ENCODE assay signal across 8 cellular contexts in genomic region chr1:6259491-6260362, GRCh38. TPM values are rescaled to one million over a fixed set of nuclear protein-coding genes. Genes with fewer than 3 reads are reported as not detected.
DNase-seq lines count a peak whose midpoint lies in the region; ATAC-seq, FAIRE-seq and TF ChIP-seq lines count a peak whose summit lies in the region.

No MANE protein-coding gene starts in this region.

- no peak overlapping the region for H2BK12ac ChIP-seq in trophoblast cell (ENCODE audit: low read length)

- intact Hi-C loops in tibial artery (cut with DNase I; ENCODE audit: low total_unique reads): no loop called here

- H3K79me2 ChIP-seq in trophoblast cell (ENCODE audit: control insufficient read depth, insufficient read depth, low read length, poor library complexity): no peaks in the 10 kb centered on the region

- peak; percentile 81 for ATAC-seq in gastroesophageal sphincter

- H3K4me3 ChIP-seq in gastroesophageal sphincter (peak overlapping the region; percentile 45 to 71), trophoblast cell (ENCODE audit: low read depth, low read length) (peak overlapping the region; percentile 42), tibial artery (peak overlapping the region; percentile 41 to 45)

- no peak overlapping the region for H3K9ac ChIP-seq in trophoblast cell (ENCODE audit: low read length)

- H4K8ac ChIP-seq in trophoblast cell (ENCODE audit: low read depth, low read length): no peak overlapping the region

- no peak overlapping the region for H3K4ac ChIP-seq in trophoblast cell (ENCODE audit: low read depth, low read length)

- H4K12ac ChIP-seq in trophoblast cell (ENCODE audit: low read depth, low read length): no peak overlapping the region

- peak overlapping the region; percentile 59 for H3K4me2 ChIP-seq in trophoblast cell (ENCODE audit: low read length)

- H3K27ac ChIP-seq in gastroesophageal sphincter (peak overlapping the region in 3 of 4 donors; percentile 58 to 79 (median 63)), trophoblast cell (ENCODE audit: low read depth, low read length) (no peak overlapping the region), tibial artery (no peak overlapping the region)

- peaks cover 0 to under 1% of the 10 kb centered on the region in 2 donors for H3K36me3 ChIP-seq in gastroesophageal sphincter
- H3K36me3 ChIP-seq in trophoblast cell (ENCODE audit: control insufficient read depth in 1 of 2, insufficient read depth in 2 of 2, low read length in 2 of 2): no peaks in the 10 kb centered on the region
- H3K36me3 ChIP-seq in tibial artery: no peaks in the 10 kb centered on the region

- H3K18ac ChIP-seq in trophoblast cell (ENCODE audit: low read length): no peak overlapping the region

- H2BK5ac ChIP-seq in trophoblast cell (ENCODE audit: low read depth, low read length, poor library complexity): no peak overlapping the region

- DNase-seq in GM12891 (ENCODE audit: insufficient read length, low spot score) (peak; percentile 88), HT1080 (ENCODE audit: low read depth) (peak; percentile 65), SK-N-DZ (ENCODE audit: low spot score) (peak; percentile 74), trophoblast cell (peak; percentile 74 to 82), tibial artery (peak; percentile 83), NCI-H2029 treated with DMSO at 0.1 percent for 48 hours (lab: John Stamatoyannopoulos, UW) (no peak)
- peak; percentile 67 for DNase-seq in activated gamma-delta T cell treated with anti-CD3 and anti-CD28 coated beads, Interleukin-2, amount 50 U/mL, for 16 hours (ENCODE audit: low read depth)

- H3K27me3 ChIP-seq in gastroesophageal sphincter: peaks cover 56% of the 10 kb centered on the region
- H3K27me3 ChIP-seq in trophoblast cell (ENCODE audit: insufficient read depth, low read length): peaks cover 4% of the 10 kb centered on the region
- H3K27me3 ChIP-seq in tibial artery: peaks cover 0 to 74% of the 10 kb centered on the region in 2 donors

- no peak overlapping the region for H3K14ac ChIP-seq in trophoblast cell (ENCODE audit: low read length)

- TF ChIP-seq EP300 in gastroesophageal sphincter (IDR thresholded peaks at IDR 0.05): no peak

- TF ChIP-seq CTCF in gastroesophageal sphincter (IDR thresholded peaks at IDR 0.05) (no peak), tibial artery (IDR thresholded peaks at IDR 0.05) (no peak)

- no peak for TF ChIP-seq POLR2A in GM12891 (IDR thresholded peaks at IDR 0.05; ENCODE audit: low read depth, low read length)
- TF ChIP-seq POLR2A in gastroesophageal sphincter (IDR thresholded peaks at IDR 0.05): no peak

- FAIRE-seq in GM12891 (lab: Jason Lieb, UNC): peak; percentile 54

- no peaks in the 10 kb centered on the region for H3K9me3 ChIP-seq in gastroesophageal sphincter
- no peaks in the 10 kb centered on the region for H3K9me3 ChIP-seq in trophoblast cell (ENCODE audit: insufficient read depth, low read depth, low read length)
- H3K9me3 ChIP-seq in tibial artery: no peaks in the 10 kb centered on the region

- H2AK5ac ChIP-seq in trophoblast cell (ENCODE audit: low read length): no peak overlapping the region

- no peak overlapping the region for H2BK120ac ChIP-seq in trophoblast cell (ENCODE audit: insufficient read depth, low read length, poor library complexity)

- no peak overlapping the region for H2AFZ ChIP-seq in trophoblast cell (ENCODE audit: insufficient read depth, low read length, poor library complexity)

- H4K91ac ChIP-seq in trophoblast cell (ENCODE audit: low read depth, low read length): no peak overlapping the region

- no peaks in the 10 kb centered on the region for H3K79me1 ChIP-seq in trophoblast cell (ENCODE audit: low read length)

- H3K4me1 ChIP-seq in gastroesophageal sphincter (peaks cover 0 to 54% (median 25%) of the 10 kb centered on the region in 3 donors), trophoblast cell (ENCODE audit: control insufficient read depth in 1 of 2, insufficient read depth in 2 of 2, low read length in 2 of 2) (peaks cover 2 to 9% of the 10 kb centered on the region in 2 experiments), tibial artery (peaks cover 0 to 28% (median 14%) of the 10 kb centered on the region in 4 donors)

- H3K23ac ChIP-seq in trophoblast cell (ENCODE audit: low read length): no peak overlapping the region

- 24% methylated on average over 4 of the region's 46 CpGs; no CpG with 5 or more reads in 1 of the 2 donors for WGBS in gastroesophageal sphincter (ENCODE audit: low coverage in 1 of 2), 2 donors
- no CpG with 5 or more reads among the region's 46 CpGs for WGBS in trophoblast cell (ENCODE audit: extremely low coverage, insufficient coverage, insufficient read length)

TF ChIP-seq in GM12891, 5 proteins besides CTCF, POLR2A, EP300 and RAD21:
- no peak for TF ChIP-seq PAX5 (IDR thresholded peaks at IDR 0.05; ENCODE audit: insufficient read depth, low read length, severe bottlenecking)
- TF ChIP-seq TAF1 (IDR thresholded peaks at IDR 0.05; ENCODE audit: low read depth, low read length): no peak

RNA-seq across cellular contexts. Expression of gene GPR153, which starts 1.2 kb away (rescaled TPM):
- 0.87 TPM for polyA plus RNA-seq in GM12891 (2012; ENCODE audit: low read depth, missing spikeins)
- 1.9 and 3.4 TPM in 2 replicates for total RNA-seq in HT1080 (2014; rRNA removed; shearing (Covaris generic))
- 4.3 and 4.5 TPM in 2 replicates for polyA plus RNA-seq in HT1080 (2015; cell fraction: cytosol; rRNA removed)
- 3.0 and 4.6 TPM in 2 replicates for polyA plus RNA-seq in HT1080 (2015; cell fraction: nucleus; rRNA removed)
- polyA plus RNA-seq in SK-N-DZ (2014; cell fraction: cytosol; rRNA removed): 5.6 and 7.6 TPM in 2 replicates
- polyA plus RNA-seq in SK-N-DZ (2014; cell fraction: nucleus; rRNA removed): 5.1 and 7.4 TPM in 2 replicates
- total RNA-seq in gastroesophageal sphincter: 1 to 10 TPM; 2.6 to 8.9 (median 6.2) TPM
- 1.3 and 1.4 TPM in 2 replicates for polyA plus RNA-seq in trophoblast cell (2013)

RNA-seq across cellular contexts. Expression of gene HES3, which starts 15.7 kb away (rescaled TPM):
- not detected for polyA plus RNA-seq in GM12891 (2012; ENCODE audit: low read depth, missing spikeins)
- total RNA-seq in HT1080 (2014; rRNA removed; shearing (Covaris generic)): not detected in 2 replicates
- not detected in 2 replicates for polyA plus RNA-seq in HT1080 (2015; cell fraction: cytosol; rRNA removed)
- polyA plus RNA-seq in HT1080 (2015; cell fraction: nucleus; rRNA removed): not detected in 2 replicates
- polyA plus RNA-seq in SK-N-DZ (2014; cell fraction: cytosol; rRNA removed): not detected in 2 replicates
- 0.30 TPM in 1 of 2 replicates, not detected in the other for polyA plus RNA-seq in SK-N-DZ (2014; cell fraction: nucleus; rRNA removed)
- not detected for total RNA-seq in gastroesophageal sphincter
- polyA plus RNA-seq in trophoblast cell (2013): not detected in 2 replicates

RNA-seq across cellular contexts. Expression of gene ICMT, which starts 24.0 kb away (rescaled TPM):
- polyA plus RNA-seq in GM12891 (2012; ENCODE audit: low read depth, missing spikeins): 19.3 TPM
- 125 and 142 TPM in 2 replicates for total RNA-seq in HT1080 (2014; rRNA removed; shearing (Covaris generic))
- polyA plus RNA-seq in HT1080 (2015; cell fraction: cytosol; rRNA removed): 59.4 and 65.0 TPM in 2 replicates
- 32.2 and 36.9 TPM in 2 replicates for polyA plus RNA-seq in HT1080 (2015; cell fraction: nucleus; rRNA removed)
- 56.5 and 61.7 TPM in 2 replicates for polyA plus RNA-seq in SK-N-DZ (2014; cell fraction: cytosol; rRNA removed)
- 21.2 and 21.5 TPM in 2 replicates for polyA plus RNA-seq in SK-N-DZ (2014; cell fraction: nucleus; rRNA removed)
- 10 to 100 TPM; 53.4 to 91.3 (median 85.0) TPM for total RNA-seq in gastroesophageal sphincter
- 48.3 and 50.2 TPM in 2 replicates for polyA plus RNA-seq in trophoblast cell (2013)

RNA-seq across cellular contexts. Expression of gene RNF207, which starts 53.8 kb away (rescaled TPM):
- polyA plus RNA-seq in GM12891 (2012; ENCODE audit: low read depth, missing spikeins): 16.0 TPM
- 0.32 and 0.84 TPM in 2 replicates for total RNA-seq in HT1080 (2014; rRNA removed; shearing (Covaris generic))
- polyA plus RNA-seq in HT1080 (2015; cell fraction: cytosol; rRNA removed): 0.34 and 0.88 TPM in 2 replicates
- polyA plus RNA-seq in HT1080 (2015; cell fraction: nucleus; rRNA removed): 11.3 and 30.5 TPM in 2 replicates
- polyA plus RNA-seq in SK-N-DZ (2014; cell fraction: cytosol; rRNA removed): 5.9 and 13.4 TPM in 2 replicates
- 72.6 and 79.0 TPM in 2 replicates for polyA plus RNA-seq in SK-N-DZ (2014; cell fraction: nucleus; rRNA removed)
- 10 to 100 TPM in 3 of 4 donors, 1 to 10 TPM in 1; 3.0 to 34.1 (median 18.3) TPM for total RNA-seq in gastroesophageal sphincter
- polyA plus RNA-seq in trophoblast cell (2013): 2.8 and 3.9 TPM in 2 replicates

Comparison
In these comparisons a context has a peak if more than half of its experiments do, and no peak if none do; other contexts are left out.
1. H3K27ac ChIP-seq: peak in gastroesophageal sphincter (3 of 4); none in trophoblast cell (single experiment) and tibial artery (0 of 2).
2. Peak in every context shown above with its lines, with median percentiles within 50 percentile points of each other: H3K4me3 ChIP-seq.